ENCODE assay signal across 13 cellular contexts in genomic region chr10:118035358-118036031, GRCh38. TPM values are rescaled to one million over a fixed set of nuclear protein-coding genes. Genes with fewer than 3 reads are reported as not detected.
DNase-seq lines count a peak whose midpoint lies in the region; ATAC-seq and TF ChIP-seq lines count a peak whose summit lies in the region.
"Had no signal": no experiment of that assay in that cellular context is flagged by ENCODE, and none has a peak within 500 bp of the region (broad histone marks: within the 10 kb centered on the region; RNA-seq: fewer than 3 reads in every experiment).

No MANE protein-coding gene starts in this region.

- peaks cover 22% of the 10 kb centered on the region for H3K4me1 Mint-ChIP-seq in activated CD4-positive, alpha-beta T cell treated with anti-CD3 and anti-CD28 coated beads, Interleukin-2, amount 10 ng/mL, durations not matched to agents 7 days and 5 days

- peak overlapping the region; percentile 60 for H3K27ac ChIP-seq in neutrophil
- H3K27ac ChIP-seq: A549, tibial artery had no signal

- H3K9me3 ChIP-seq in neutrophil: no peaks in the 10 kb centered on the region
- H3K9me3 ChIP-seq: A549, tibial artery had no signal

- DNase-seq in activated CD4-positive, alpha-beta T cell treated with anti-CD3 and anti-CD28 coated beads, Interleukin-2, amount 10 ng/mL, durations not matched to agents 7 days and 5 days: no peak
- DNase-seq in activated CD4-positive, alpha-beta T cell treated with anti-CD3 and anti-CD28 coated beads, Interleukin-2, amount 50 U/mL, for 4 hours: no peak
- peak; percentile 70 to 84 for DNase-seq in NOMO-1 (lab: John Stamatoyannopoulos, UW; ENCODE audit: unreplicated experiment in 2 of 2)
- DNase-seq in astrocyte of the hippocampus (ENCODE audit: low read depth, low spot score): peak; percentile 51
- DNase-seq in activated CD4-positive, CD25-positive, alpha-beta regulatory T cell treated with anti-CD3 and anti-CD28 coated beads, Interleukin-2, amount 50 U/mL, for 72 hours: no peak
- DNase-seq: DMS79, erythroblast, NCI-H2081, tibial artery had no signal

- peaks cover 5% of the 10 kb centered on the region for H3K36me3 ChIP-seq in neutrophil

- TF ChIP-seq CTCF in neutrophil (IDR thresholded peaks at IDR 0.05): no peak

- POLR2A ChIA-PET in activated CD4-positive, alpha-beta T cell treated with anti-CD3 and anti-CD28 coated beads, Interleukin-2, amount 10 ng/mL, durations not matched to agents 7 days and 5 days (lab: Charles Lee): no interaction called here

- no peaks in the 10 kb centered on the region for H3K9me3 Mint-ChIP-seq in activated CD4-positive, alpha-beta T cell treated with anti-CD3 and anti-CD28 coated beads, Interleukin-2, amount 10 ng/mL, durations not matched to agents 7 days and 5 days

- no peak for ATAC-seq in GM19328 (IDR thresholded peaks at IDR 0.05; ENCODE audit: unreplicated experiment)
- no peak for ATAC-seq in GM21423 (IDR thresholded peaks at IDR 0.05; ENCODE audit: unreplicated experiment)
- ATAC-seq: A549 had no signal

- H3K4me1 ChIP-seq in neutrophil (ENCODE audit: control insufficient read depth in 1 of 2, insufficient read depth in 1 of 2, low read depth in 1 of 2, low read length in 1 of 2): peaks cover 52 to 54% of the 10 kb centered on the region in 2 experiments
- H3K4me1 ChIP-seq: A549 had no signal

- H3K4me3 ChIP-seq in neutrophil (ENCODE audit: low read depth in 1 of 2, low read length in 1 of 2): peak overlapping the region; percentile 24 to 29
- H3K4me3 ChIP-seq: A549, tibial artery had no signal

- no peaks in the 10 kb centered on the region for H3K27me3 ChIP-seq in neutrophil
- H3K27me3 ChIP-seq: tibial artery had no signal

- H3K36me3 Mint-ChIP-seq in activated CD4-positive, alpha-beta T cell treated with anti-CD3 and anti-CD28 coated beads, Interleukin-2, amount 10 ng/mL, durations not matched to agents 7 days and 5 days (ENCODE audit: low read depth): peaks cover 31% of the 10 kb centered on the region

- H3K27me3 Mint-ChIP-seq in activated CD4-positive, alpha-beta T cell treated with anti-CD3 and anti-CD28 coated beads, Interleukin-2, amount 10 ng/mL, durations not matched to agents 7 days and 5 days: no peaks in the 10 kb centered on the region

- H3K4me3 Mint-ChIP-seq in activated CD4-positive, alpha-beta T cell treated with anti-CD3 and anti-CD28 coated beads, Interleukin-2, amount 10 ng/mL, durations not matched to agents 7 days and 5 days: peak overlapping the region; percentile 33

- CTCF ChIA-PET in activated CD4-positive, alpha-beta T cell treated with anti-CD3 and anti-CD28 coated beads, Interleukin-2, amount 10 ng/mL, durations not matched to agents 7 days and 5 days (lab: Charles Lee): interaction anchor here (0.5 kb wide), 1 partner anchor 275 kb away, joined by 4 read pairs; no protein-coding TSS in a partner anchor

- peak overlapping the region; percentile 57 for H3K27ac Mint-ChIP-seq in activated CD4-positive, alpha-beta T cell treated with anti-CD3 and anti-CD28 coated beads, Interleukin-2, amount 10 ng/mL, durations not matched to agents 7 days and 5 days

RNA-seq across cellular contexts. Expression of gene RAB11FIP2, which starts 11.2 kb away (rescaled TPM):
- 10 to 100 TPM; 15.5 to 17.9 TPM for total RNA-seq in activated CD4-positive, alpha-beta T cell treated with anti-CD3 and anti-CD28 coated beads, Interleukin-2, amount 10 ng/mL, durations not matched to agents 7 days and 5 days

Comparison
In these comparisons a context has a peak if more than half of its experiments do, and no peak if none do; other contexts are left out.
1. DNase-seq: peak in NOMO-1 (2 of 2) and astrocyte of the hippocampus (single experiment); none in activated CD4-positive, alpha-beta T cell treated with anti-CD3 and anti-CD28 coated beads, Interleukin-2, amount 10 ng/mL, durations not matched to agents 7 days and 5 days (single experiment), activated CD4-positive, alpha-beta T cell treated with anti-CD3 and anti-CD28 coated beads, Interleukin-2, amount 50 U/mL, for 4 hours (0 of 2) and activated CD4-positive, CD25-positive, alpha-beta regulatory T cell treated with anti-CD3 and anti-CD28 coated beads, Interleukin-2, amount 50 U/mL, for 72 hours (single experiment).